19 cellular contexts compared by ENCODE assay signal in genomic region chr2:149175956-149176355, GRCh38.
"Had no signal": no experiment of that assay in that cellular context is flagged by ENCODE, and none has a peak within 500 bp of the region (broad histone marks: within the 10 kb centered on the region; RNA-seq: fewer than 3 reads in every experiment).

No MANE protein-coding gene starts in this region.

- H3K27me3 ChIP-seq: esophagus muscularis mucosa, heart right ventricle, left lung, neural progenitor cell, right atrium auricular region, thyroid gland had no signal

- DNase-seq: dermis blood vessel endothelial cell; effector memory CD4-positive, alpha-beta T cell; foreskin melanocyte; glutamatergic neuron; heart right ventricle; hippocampal formation; left cardiac atrium; left lung; mesendoderm; midbrain; naive thymus-derived CD4-positive, alpha-beta T cell; stimulated activated CD4-positive, alpha-beta T cell treated with anti-CD3 and anti-CD28 coated beads, Interleukin-4, amount 100 ng/mL, for 4 hours; thyroid gland had no signal

- H3K4me1 ChIP-seq: esophagus muscularis mucosa, heart right ventricle, left lung, neural progenitor cell, parathyroid adenoma, prostate gland, right atrium auricular region, thyroid gland had no signal

- H3K9me3 ChIP-seq: esophagus muscularis mucosa, prostate gland, right atrium auricular region, thyroid gland had no signal

- H3K4me3 ChIP-seq: coronary artery, esophagus muscularis mucosa, heart right ventricle, left lung, neural progenitor cell, prostate gland, right atrium auricular region, thyroid gland had no signal

- H3K27ac ChIP-seq: coronary artery, esophagus muscularis mucosa, heart right ventricle, left lung, neural progenitor cell, parathyroid adenoma, prostate gland, right atrium auricular region, thyroid gland had no signal

- H2AFZ ChIP-seq: neural progenitor cell, parathyroid adenoma had no signal

- H3K36me3 ChIP-seq: esophagus muscularis mucosa, heart right ventricle, left lung, neural progenitor cell, prostate gland, right atrium auricular region, thyroid gland had no signal

- H3K9ac ChIP-seq: neural progenitor cell, parathyroid adenoma had no signal

- H3K4me2 ChIP-seq: neural progenitor cell had no signal
